8 cellular contexts compared by ENCODE assay signal in genomic region chr15:92914103-92914499, GRCh38.
A peak's percentile ranks its signal among the peaks of the same experiment; 100 is the strongest.
DNase-seq lines count a peak whose midpoint lies in the region; ATAC-seq and TF ChIP-seq lines count a peak whose summit lies in the region.

No MANE protein-coding gene starts in this region.

- H3K27ac Mint-ChIP-seq in activated naive CD4-positive, alpha-beta T cell treated with anti-CD3 and anti-CD28 coated beads, Interleukin-2, amount 10 ng/mL, durations not matched to agents 7 days and 5 days: peak overlapping the region; percentile 96
- H3K27ac Mint-ChIP-seq in memory B cell: peak overlapping the region; percentile 99

- peaks cover 70% of the 10 kb centered on the region for H3K36me3 Mint-ChIP-seq in activated naive CD4-positive, alpha-beta T cell treated with anti-CD3 and anti-CD28 coated beads, Interleukin-2, amount 10 ng/mL, durations not matched to agents 7 days and 5 days
- peaks cover 38% of the 10 kb centered on the region for H3K36me3 Mint-ChIP-seq in memory B cell

- H3K9me3 ChIP-seq in tibial artery: no peaks in the 10 kb centered on the region

- peaks cover 1% of the 10 kb centered on the region for H3K9me3 Mint-ChIP-seq in activated naive CD4-positive, alpha-beta T cell treated with anti-CD3 and anti-CD28 coated beads, Interleukin-2, amount 10 ng/mL, durations not matched to agents 7 days and 5 days
- H3K9me3 Mint-ChIP-seq in memory B cell: peaks cover 4% of the 10 kb centered on the region

- H3K4me3 ChIP-seq in tibial artery: no peak overlapping the region

- no peak for ATAC-seq in memory B cell (ENCODE audit: low read depth)
- ATAC-seq in GM21717 (IDR thresholded peaks at IDR 0.05; ENCODE audit: unreplicated experiment): no peak
- no peak for ATAC-seq in HG03045 (IDR thresholded peaks at IDR 0.05; ENCODE audit: unreplicated experiment)

- DNase-seq in activated naive CD4-positive, alpha-beta T cell treated with anti-CD3 and anti-CD28 coated beads, Interleukin-2, amount 10 ng/mL, durations not matched to agents 7 days and 5 days: no peak
- DNase-seq in activated naive CD4-positive, alpha-beta T cell treated with anti-CD3 and anti-CD28 coated beads, Interleukin-2, amount 50 U/mL, for 16 hours: no peak
- DNase-seq in memory B cell (ENCODE audit: low spot score in 2 of 2) (no peak), tibial artery (no peak)
- DNase-seq in activated effector memory CD4-positive, alpha-beta T cell treated with Interleukin-2 at 50 U/mL for 16 hours: no peak

- H3K4me1 Mint-ChIP-seq in activated naive CD4-positive, alpha-beta T cell treated with anti-CD3 and anti-CD28 coated beads, Interleukin-2, amount 10 ng/mL, durations not matched to agents 7 days and 5 days: peaks cover 85% of the 10 kb centered on the region
- peaks cover 57% of the 10 kb centered on the region for H3K4me1 Mint-ChIP-seq in memory B cell

- H3K36me3 ChIP-seq in tibial artery: no peaks in the 10 kb centered on the region

- intact Hi-C loops in tibial artery (cut with DNase I; ENCODE audit: low total_unique reads): no loop called here

- no peak for TF ChIP-seq CTCF in tibial artery (IDR thresholded peaks at IDR 0.05)

- peaks cover 0 to 98% (median 66%) of the 10 kb centered on the region in 4 donors for H3K4me1 ChIP-seq in tibial artery

- H3K27ac ChIP-seq in angular gyrus (ENCODE audit: low read depth, low read length): peak overlapping the region; percentile 51
- H3K27ac ChIP-seq in tibial artery: peak overlapping the region; percentile 92 to 95

- H3K27me3 ChIP-seq in tibial artery: no peaks in the 10 kb centered on the region

- H3K27me3 Mint-ChIP-seq in activated naive CD4-positive, alpha-beta T cell treated with anti-CD3 and anti-CD28 coated beads, Interleukin-2, amount 10 ng/mL, durations not matched to agents 7 days and 5 days: no peaks in the 10 kb centered on the region
- H3K27me3 Mint-ChIP-seq in memory B cell: no peaks in the 10 kb centered on the region

- CTCF ChIA-PET in activated naive CD4-positive, alpha-beta T cell treated with anti-CD3 and anti-CD28 coated beads, Interleukin-2, amount 10 ng/mL, durations not matched to agents 7 days and 5 days (lab: Charles Lee): interaction anchor here (0.6 to 8.1 kb wide), 10 partner anchors 11 to 117 kb away, joined by 3 to 68 read pairs (median 4); partner anchors contain the start of gene CHD2

- H3K4me3 Mint-ChIP-seq in activated naive CD4-positive, alpha-beta T cell treated with anti-CD3 and anti-CD28 coated beads, Interleukin-2, amount 10 ng/mL, durations not matched to agents 7 days and 5 days: peak overlapping the region; percentile 86
- peak overlapping the region; percentile 91 for H3K4me3 Mint-ChIP-seq in memory B cell
